ENCODE assay signal across 16 cellular contexts in genomic region chr5:36300181-36300926, GRCh38. TPM values are rescaled to one million over a fixed set of nuclear protein-coding genes. Genes with fewer than 3 reads are reported as not detected.
A peak's percentile ranks its signal among the peaks of the same experiment; 100 is the strongest.
DNase-seq lines count a peak whose midpoint lies in the region; ATAC-seq and TF ChIP-seq lines count a peak whose summit lies in the region.
"Had no signal": no experiment of that assay in that cellular context is flagged by ENCODE, and none has a peak within 500 bp of the region (broad histone marks: within the 10 kb centered on the region; RNA-seq: fewer than 3 reads in every experiment).

No MANE protein-coding gene starts in this region.

- H3K36me3 Mint-ChIP-seq in activated CD4-positive, alpha-beta T cell treated with anti-CD3 and anti-CD28 coated beads for 36 hours (ENCODE audit: low read depth): no peaks in the 10 kb centered on the region
- H3K36me3 Mint-ChIP-seq: activated naive CD8-positive, alpha-beta T cell; neural progenitor cell had no signal

- H3K4me1 ChIP-seq in PC-3 (ENCODE audit: insufficient read depth, low read length) (peaks cover 28% of the 10 kb centered on the region), rectal smooth muscle tissue (ENCODE audit: control insufficient read depth, insufficient read depth, low read length) (peaks cover 14% of the 10 kb centered on the region)

- peak overlapping the region; percentile 52; the same call in 1 of the 2 replicates for H3K4me2 ChIP-seq in PC-3 (ENCODE audit: low read length)
- H3K4me2 ChIP-seq: neural progenitor cell had no signal

- H3K79me2 ChIP-seq in PC-3 (ENCODE audit: low read length): no peaks in the 10 kb centered on the region

- ATAC-seq in PC-3: no peak
- ATAC-seq in activated CD4-positive, alpha-beta T cell treated with anti-CD3 and anti-CD28 coated beads for 36 hours: no peak
- ATAC-seq in stimulated activated naive CD8-positive, alpha-beta T cell treated with anti-CD3 and anti-CD28 coated beads, Interleukin-15, amount 100 ng/mL, for 72 hours: no peak
- no peak for ATAC-seq in HG02678 (IDR thresholded peaks at IDR 0.05; ENCODE audit: unreplicated experiment)

- no peak overlapping the region for H3K27ac Mint-ChIP-seq in activated CD4-positive, alpha-beta T cell treated with anti-CD3 and anti-CD28 coated beads for 36 hours
- H3K27ac Mint-ChIP-seq in stimulated activated naive CD8-positive, alpha-beta T cell treated with anti-CD3 and anti-CD28 coated beads, Interleukin-15, amount 100 ng/mL, for 72 hours: no peak overlapping the region
- H3K27ac Mint-ChIP-seq: activated naive CD8-positive, alpha-beta T cell; neural progenitor cell had no signal

- no peaks in the 10 kb centered on the region for H3F3A ChIP-seq in PC-3 (ENCODE audit: low read length, unreplicated experiment)

- H3K27ac ChIP-seq in PC-3 (ENCODE audit: low read length) (peak overlapping the region; percentile 24), rectal smooth muscle tissue (ENCODE audit: low read depth, low read length) (peak overlapping the region; percentile 75)
- H3K27ac ChIP-seq: neural progenitor cell, SJCRH30 had no signal

- H3K4me3 Mint-ChIP-seq in activated CD4-positive, alpha-beta T cell treated with anti-CD3 and anti-CD28 coated beads for 36 hours: no peak overlapping the region
- no peak overlapping the region for H3K4me3 Mint-ChIP-seq in stimulated activated naive CD8-positive, alpha-beta T cell treated with anti-CD3 and anti-CD28 coated beads, Interleukin-15, amount 100 ng/mL, for 72 hours
- H3K4me3 Mint-ChIP-seq: activated naive CD8-positive, alpha-beta T cell; neural progenitor cell had no signal

- H2AFZ ChIP-seq in PC-3 (ENCODE audit: low read length): no peak overlapping the region
- H2AFZ ChIP-seq: neural progenitor cell had no signal

- DNase-seq in AG10803 (ENCODE audit: low read depth) (peak; percentile 32), PC-3 (no peak), fibroblast of peridontal ligament (ENCODE audit: extremely low read depth) (peak; percentile 35)
- DNase-seq in activated CD4-positive, alpha-beta T cell treated with anti-CD3 and anti-CD28 coated beads for 36 hours: no peak
- no peak for DNase-seq in effector CD8-positive, alpha-beta T cell (lab: John Stamatoyannopoulos, UW)
- no peak for DNase-seq in stimulated activated naive CD8-positive, alpha-beta T cell treated with anti-CD3 and anti-CD28 coated beads, Interleukin-15, amount 100 ng/mL, for 72 hours
- DNase-seq: AML-193, DND-41, NCI-H1694, NCI-H82 had no signal

- intact Hi-C loops in PC-3 (cut with micrococcal nuclease): no loop called here
- intact Hi-C loops in activated CD4-positive, alpha-beta T cell treated with anti-CD3 and anti-CD28 coated beads for 36 hours (cut with DNase I, micrococcal nuclease): loop anchor here in 1 of 2 experiments (10.0 kb wide), 1 partner anchor 336 kb away; no protein-coding TSS in a partner anchor

- no peaks in the 10 kb centered on the region for H3K9me3 ChIP-seq in PC-3 (ENCODE audit: low read length)

- H3K27me3 ChIP-seq in PC-3 (ENCODE audit: low read length) (no peaks in the 10 kb centered on the region), rectal smooth muscle tissue (ENCODE audit: control insufficient read depth, insufficient read depth, low read length) (no peaks in the 10 kb centered on the region)
- H3K27me3 ChIP-seq: neural progenitor cell, SJCRH30 had no signal

- POLR2A ChIA-PET in PC-3 (lab: Charles Lee; ENCODE audit: unreplicated experiment): no interaction called here
- POLR2A ChIA-PET in activated CD4-positive, alpha-beta T cell treated with anti-CD3 and anti-CD28 coated beads for 36 hours (lab: Charles Lee): no interaction called here

- no peak for TF ChIP-seq CTCF in AG10803 (conservative IDR thresholded peaks at IDR 0.05; ENCODE audit: low read length)
- TF ChIP-seq CTCF in PC-3 (conservative IDR thresholded peaks at IDR 0.05; ENCODE audit: low read depth, low read length): no peak

- BruUV-seq in PC-3 (replicated peaks; lab: Mats Ljungman, UMichigan): no TSS peak

- no peaks in the 10 kb centered on the region for H3K9me3 Mint-ChIP-seq in activated CD4-positive, alpha-beta T cell treated with anti-CD3 and anti-CD28 coated beads for 36 hours (ENCODE audit: low read depth)
- no peaks in the 10 kb centered on the region for H3K9me3 Mint-ChIP-seq in stimulated activated naive CD8-positive, alpha-beta T cell treated with anti-CD3 and anti-CD28 coated beads, Interleukin-15, amount 100 ng/mL, for 72 hours
- H3K9me3 Mint-ChIP-seq: neural progenitor cell had no signal

- no peaks in the 10 kb centered on the region for H4K20me1 ChIP-seq in PC-3 (ENCODE audit: low read length)

- H3K36me3 ChIP-seq in PC-3 (ENCODE audit: low read depth, low read length): no peaks in the 10 kb centered on the region
- H3K36me3 ChIP-seq in rectal smooth muscle tissue (ENCODE audit: control insufficient read depth, insufficient read depth, low read length): no peaks in the 10 kb centered on the region
- H3K36me3 ChIP-seq: neural progenitor cell, SJCRH30 had no signal

- no peaks in the 10 kb centered on the region for H3K9me2 ChIP-seq in PC-3 (replicated peaks; ENCODE audit: low read length)

- peaks cover 10% of the 10 kb centered on the region for H3K27me3 Mint-ChIP-seq in activated CD4-positive, alpha-beta T cell treated with anti-CD3 and anti-CD28 coated beads for 36 hours
- H3K27me3 Mint-ChIP-seq in stimulated activated naive CD8-positive, alpha-beta T cell treated with anti-CD3 and anti-CD28 coated beads, Interleukin-15, amount 100 ng/mL, for 72 hours: peaks cover 14% of the 10 kb centered on the region

- H3K9ac ChIP-seq in PC-3 (ENCODE audit: low read length): no peak overlapping the region
- H3K9ac ChIP-seq in rectal smooth muscle tissue (ENCODE audit: low read length): no peak overlapping the region
- H3K9ac ChIP-seq: neural progenitor cell had no signal

- H3K4me3 ChIP-seq in AG10803 (ENCODE audit: low read length): no peak overlapping the region
- H3K4me3 ChIP-seq in PC-3 (ENCODE audit: low read length): no peak overlapping the region
- no peak overlapping the region for H3K4me3 ChIP-seq in rectal smooth muscle tissue (ENCODE audit: low read length)
- H3K4me3 ChIP-seq: neural progenitor cell, SJCRH30 had no signal

- CTCF ChIA-PET in PC-3 (lab: Charles Lee): interaction anchor here (1.9 kb wide), 1 partner anchor 221 kb away, joined by 7 read pairs; no protein-coding TSS in a partner anchor
- CTCF ChIA-PET in activated CD4-positive, alpha-beta T cell treated with anti-CD3 and anti-CD28 coated beads for 36 hours (lab: Charles Lee): interaction anchor here (0.8 to 1.5 kb wide), 2 partner anchors 12 to 32 kb away, joined by 3 read pairs; no protein-coding TSS in a partner anchor

- peaks cover 19% of the 10 kb centered on the region for H3K4me1 Mint-ChIP-seq in activated CD4-positive, alpha-beta T cell treated with anti-CD3 and anti-CD28 coated beads for 36 hours
- peaks cover 9% of the 10 kb centered on the region for H3K4me1 Mint-ChIP-seq in stimulated activated naive CD8-positive, alpha-beta T cell treated with anti-CD3 and anti-CD28 coated beads, Interleukin-15, amount 100 ng/mL, for 72 hours

RNA-seq across cellular contexts. Expression of gene RANBP3L, which starts 1.3 kb away (rescaled TPM):
- total RNA-seq in PC-3 (2014; rRNA removed): not detected in 2 replicates
- total RNA-seq in activated CD4-positive, alpha-beta T cell treated with anti-CD3 and anti-CD28 coated beads for 36 hours: under 1 TPM; 0.07 to 0.16 TPM
- total RNA-seq: kidney epithelial cell had no signal

RNA-seq across cellular contexts. Expression of gene NADK2, which starts 58.6 kb away (rescaled TPM):
- 17.7 and 22.9 TPM in 2 replicates for total RNA-seq in PC-3 (2014; rRNA removed)
- total RNA-seq in activated CD4-positive, alpha-beta T cell treated with anti-CD3 and anti-CD28 coated beads for 36 hours: 10 to 100 TPM; 16.1 to 19.3 TPM

Comparison
In these comparisons a context has a peak if more than half of its experiments do, and no peak if none do; other contexts are left out.
1. DNase-seq: peak in AG10803 (single experiment) and fibroblast of peridontal ligament (single experiment); none in PC-3 (single experiment), activated CD4-positive, alpha-beta T cell treated with anti-CD3 and anti-CD28 coated beads for 36 hours (single experiment), effector CD8-positive, alpha-beta T cell (single experiment) and stimulated activated naive CD8-positive, alpha-beta T cell treated with anti-CD3 and anti-CD28 coated beads, Interleukin-15, amount 100 ng/mL, for 72 hours (0 of 2).